ENCODE assay signal across 13 cellular contexts in the genomic region with DNA sequence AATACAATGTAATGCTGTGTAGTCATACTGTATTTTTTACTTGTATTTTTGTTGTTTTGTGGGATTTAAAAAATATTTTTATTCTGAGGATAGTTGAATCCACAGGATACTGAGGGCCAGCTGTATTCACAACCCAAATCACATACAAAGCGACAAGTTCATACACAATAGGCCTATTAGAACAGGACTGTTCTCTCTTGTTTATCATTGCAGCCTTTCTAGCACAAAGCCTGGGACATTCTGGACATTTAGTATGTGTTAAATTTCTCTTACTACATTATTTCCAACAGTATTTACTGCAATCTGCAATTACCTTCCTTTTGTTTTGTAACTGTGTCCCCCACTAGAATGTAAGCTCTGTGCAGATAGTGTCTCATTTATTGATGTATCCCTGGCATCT.
DNase-seq lines count a peak whose midpoint lies in the region; ATAC-seq and TF ChIP-seq lines count a peak whose summit lies in the region.
"Had no signal": no experiment of that assay in that cellular context is flagged by ENCODE, and none has a peak within 500 bp of the region (broad histone marks: within the 10 kb centered on the region; RNA-seq: fewer than 3 reads in every experiment).

No MANE protein-coding gene starts in this region.

- no peak for ATAC-seq in activated T-helper 17 cell treated with anti-CD3 and anti-CD28 coated beads, Interleukin-2, amount 50 U/mL, for 72 hours (replicated peaks)

- no peaks in the 10 kb centered on the region for H3K9me3 ChIP-seq in cardiac muscle cell (ENCODE audit: low read depth)
- no peaks in the 10 kb centered on the region for H3K9me3 ChIP-seq in Caco-2
- H3K9me3 ChIP-seq: HAP-1, SK-N-SH had no signal

- TF ChIP-seq CTCF in cardiac muscle cell (IDR thresholded peaks at IDR 0.05; ENCODE audit: low read depth, low read length) (no peak), Caco-2 (IDR thresholded peaks at IDR 0.05; ENCODE audit: insufficient read depth in 1 of 2, low read depth in 1 of 2, low read length in 1 of 2, severe bottlenecking in 1 of 2, unreplicated experiment in 1 of 2) (no peak)

- POLR2A ChIA-PET in Caco-2 (lab: Charles Lee): no interaction called here

- H3K4me1 ChIP-seq in cardiac muscle cell (ENCODE audit: low read depth): peaks cover 7% of the 10 kb centered on the region
- H3K4me1 ChIP-seq in Caco-2: 0 out of 2 replicates have a peak, but pooled peaks cover 3% of the 10 kb centered on the region

- peak overlapping the region; percentile 85 for H3K4me3 Mint-ChIP-seq in activated T-helper 17 cell treated with anti-CD3 and anti-CD28 coated beads, Interleukin-2, amount 50 U/mL, for 72 hours
- H3K4me3 Mint-ChIP-seq in Caco-2 (ENCODE audit: unreplicated experiment): no peak overlapping the region

- peaks cover 14% of the 10 kb centered on the region for H3K4me1 Mint-ChIP-seq in activated T-helper 17 cell treated with anti-CD3 and anti-CD28 coated beads, Interleukin-2, amount 50 U/mL, for 72 hours
- no peaks in the 10 kb centered on the region for H3K4me1 Mint-ChIP-seq in Caco-2 (ENCODE audit: low read depth, unreplicated experiment)

- no peaks in the 10 kb centered on the region for H3K27me3 Mint-ChIP-seq in activated T-helper 17 cell treated with anti-CD3 and anti-CD28 coated beads, Interleukin-2, amount 50 U/mL, for 72 hours
- no peaks in the 10 kb centered on the region for H3K27me3 Mint-ChIP-seq in Caco-2 (ENCODE audit: insufficient read depth, unreplicated experiment)
- H3K27me3 Mint-ChIP-seq: activated naive CD8-positive, alpha-beta T cell had no signal

- DNase-seq in cardiac muscle cell (ENCODE audit: low read depth in 1 of 2, low spot score in 1 of 2): no peak
- no peak for DNase-seq in cardiac septum (ENCODE audit: low spot score)
- DNase-seq in cerebellum (ENCODE audit: low spot score): no peak
- DNase-seq in Caco-2: no peak
- DNase-seq in NCI-H226: no peak
- DNase-seq: stimulated activated CD4-positive, alpha-beta T cell treated with anti-CD3 and anti-CD28 coated beads, Interleukin-4, amount 100 ng/mL, for 1 hour; stimulated activated CD8-positive, alpha-beta memory T cell treated with anti-CD3 and anti-CD28 coated beads, Interleukin-4, amount 100 ng/mL, for 48 hours had no signal

- H3K27ac ChIP-seq in cardiac muscle cell: peak overlapping the region; percentile 47
- peak overlapping the region; percentile 81 for H3K27ac ChIP-seq in layer of hippocampus (ENCODE audit: low read depth, low read length)
- peak overlapping the region; percentile 95 for H3K27ac ChIP-seq in temporal lobe (ENCODE audit: low read depth, low read length)

- no peaks in the 10 kb centered on the region for H3K9me3 Mint-ChIP-seq in activated T-helper 17 cell treated with anti-CD3 and anti-CD28 coated beads, Interleukin-2, amount 50 U/mL, for 72 hours
- H3K9me3 Mint-ChIP-seq in Caco-2 (ENCODE audit: unreplicated experiment): no peaks in the 10 kb centered on the region

- H3K27me3 ChIP-seq in cardiac muscle cell (no peaks in the 10 kb centered on the region), layer of hippocampus (ENCODE audit: control insufficient read depth, insufficient read depth, low read length) (no peaks in the 10 kb centered on the region), Caco-2 (replicated peaks; ENCODE audit: control insufficient read depth, insufficient read depth, low read length) (no peaks in the 10 kb centered on the region)

- BruUV-seq in Caco-2 (replicated peaks; lab: Mats Ljungman, UMichigan): no TSS peak

- peaks cover 61% of the 10 kb centered on the region for H3K36me3 Mint-ChIP-seq in activated T-helper 17 cell treated with anti-CD3 and anti-CD28 coated beads, Interleukin-2, amount 50 U/mL, for 72 hours (ENCODE audit: low read depth)
- peaks cover 18% of the 10 kb centered on the region for H3K36me3 Mint-ChIP-seq in Caco-2 (ENCODE audit: insufficient read depth, unreplicated experiment)

- CTCF ChIA-PET in Caco-2 (lab: Charles Lee): no interaction called here

- H3K4me3 ChIP-seq in cardiac muscle cell (no peak overlapping the region), Caco-2 (ENCODE audit: low read depth, low read length) (no peak overlapping the region)
- H3K4me3 ChIP-seq: HAP-1 had no signal

- no peaks in the 10 kb centered on the region for H3K36me3 ChIP-seq in cardiac muscle cell
- no peaks in the 10 kb centered on the region for H3K36me3 ChIP-seq in Caco-2 (ENCODE audit: control insufficient read depth, insufficient read depth, low read length)

- peak overlapping the region; percentile 80 for H3K27ac Mint-ChIP-seq in activated T-helper 17 cell treated with anti-CD3 and anti-CD28 coated beads, Interleukin-2, amount 50 U/mL, for 72 hours
- no peak overlapping the region for H3K27ac Mint-ChIP-seq in Caco-2 (ENCODE audit: unreplicated experiment)
- H3K27ac Mint-ChIP-seq: activated naive CD8-positive, alpha-beta T cell had no signal

- intact Hi-C loops in cardiac septum (cut with DNase I): loop anchor here (5.0 kb wide), 2 partner anchors 68 to 317 kb away; partner anchors contain the start of genes CDC14A and SLC35A3
- intact Hi-C loops in Caco-2 (cut with micrococcal nuclease; ENCODE audit: unreplicated experiment): loop anchor here (5.0 kb wide), 1 partner anchor 188 kb away; no protein-coding TSS in a partner anchor
